Comparison of ENCODE assay signal across 8 cellular contexts in the genomic region with DNA sequence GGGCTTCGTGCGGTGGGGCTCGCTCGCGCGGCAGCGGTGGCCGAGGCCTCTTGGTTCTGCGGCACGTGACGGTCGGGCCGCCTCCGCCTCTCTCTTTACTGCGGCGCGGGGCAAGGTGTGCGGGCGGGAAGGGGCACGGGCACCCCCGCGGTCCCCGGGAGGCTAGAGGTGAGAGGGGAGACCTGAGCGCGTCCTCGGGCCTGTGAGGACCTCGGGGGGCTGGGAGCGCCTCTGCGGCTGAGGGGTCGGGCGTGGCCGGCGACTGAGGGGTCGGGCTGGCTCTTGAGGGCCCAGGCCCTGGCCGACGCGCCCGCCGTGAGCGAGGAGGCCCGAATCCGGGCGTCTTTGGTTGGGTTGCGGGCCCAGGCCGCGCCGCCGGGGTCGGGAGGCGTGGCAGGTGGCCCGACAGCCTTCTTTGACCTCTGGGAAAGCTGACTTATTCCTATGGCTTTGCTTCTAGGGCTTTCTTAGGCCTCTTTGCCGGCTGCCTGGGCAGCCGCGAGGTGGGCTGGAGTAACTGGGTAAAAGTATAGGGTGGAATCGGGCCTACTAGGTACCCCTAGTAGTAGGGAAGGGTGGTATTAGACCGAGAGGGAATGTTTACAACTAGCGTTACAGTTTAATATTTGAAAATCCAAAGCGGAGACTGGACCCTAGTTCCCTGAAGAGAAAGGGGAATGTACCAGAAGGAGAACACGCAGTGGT. TPM values are rescaled to one million over a fixed set of nuclear protein-coding genes. Genes with fewer than 3 reads are reported as not detected.
DNase-seq lines count a peak whose midpoint lies in the region; FAIRE-seq and TF ChIP-seq lines count a peak whose summit lies in the region.

A gene with protein sequence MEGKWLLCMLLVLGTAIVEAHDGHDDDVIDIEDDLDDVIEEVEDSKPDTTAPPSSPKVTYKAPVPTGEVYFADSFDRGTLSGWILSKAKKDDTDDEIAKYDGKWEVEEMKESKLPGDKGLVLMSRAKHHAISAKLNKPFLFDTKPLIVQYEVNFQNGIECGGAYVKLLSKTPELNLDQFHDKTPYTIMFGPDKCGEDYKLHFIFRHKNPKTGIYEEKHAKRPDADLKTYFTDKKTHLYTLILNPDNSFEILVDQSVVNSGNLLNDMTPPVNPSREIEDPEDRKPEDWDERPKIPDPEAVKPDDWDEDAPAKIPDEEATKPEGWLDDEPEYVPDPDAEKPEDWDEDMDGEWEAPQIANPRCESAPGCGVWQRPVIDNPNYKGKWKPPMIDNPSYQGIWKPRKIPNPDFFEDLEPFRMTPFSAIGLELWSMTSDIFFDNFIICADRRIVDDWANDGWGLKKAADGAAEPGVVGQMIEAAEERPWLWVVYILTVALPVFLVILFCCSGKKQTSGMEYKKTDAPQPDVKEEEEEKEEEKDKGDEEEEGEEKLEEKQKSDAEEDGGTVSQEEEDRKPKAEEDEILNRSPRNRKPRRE (plus strand): TSS at position 33 of the 705 bp plus-strand sequence. CDS start 6,715 bp downstream, outside the sequence.

- H3K4me1 ChIP-seq in OCI-LY3 (ENCODE audit: low read length) (peaks cover 12% of the 10 kb centered on the region), ectodermal cell (ENCODE audit: control insufficient read depth, insufficient read depth, low read length) (peaks cover 7% of the 10 kb centered on the region), mesodermal cell (ENCODE audit: control insufficient read depth, insufficient read depth, low read length, poor library complexity, severe bottlenecking) (peaks cover 4% of the 10 kb centered on the region), urinary bladder (ENCODE audit: insufficient read depth) (peaks cover 5% of the 10 kb centered on the region)

- 0 to 1% methylated on average over 59 of the region's 59 CpGs for WGBS in ectodermal cell, 2 experiments
- 0 to 1% methylated on average over 40 to 46 of the region's 59 CpGs for WGBS in mesodermal cell (ENCODE audit: insufficient coverage in 2 of 2), 2 experiments
- WGBS in urinary bladder, result under 1% methylated on average over 59 of the region's 59 CpGs

- H3K4me3 ChIP-seq in OCI-LY3 (ENCODE audit: low read length) (peak within 1 kb of the TSS; percentile 96), ectodermal cell (ENCODE audit: insufficient read depth, low read depth, low read length) (peak within 1 kb of the TSS; percentile 84), mesodermal cell (ENCODE audit: extremely low read depth, insufficient read depth, low read length, poor library complexity, severe bottlenecking) (peak within 1 kb of the TSS; percentile 99), urinary bladder (ENCODE audit: low read depth, low read length) (peak within 1 kb of the TSS; percentile 90)

- H3K9ac ChIP-seq in OCI-LY3 (ENCODE audit: low read length), result peak within 1 kb of the TSS; percentile 99

- H3K27me3 ChIP-seq in OCI-LY3 (ENCODE audit: low read depth, low read length) (no peaks in the 10 kb centered on the region), ectodermal cell (ENCODE audit: control insufficient read depth, insufficient read depth, low read length, poor library complexity, severe bottlenecking) (no peaks in the 10 kb centered on the region)

- in situ Hi-C loops in ACHN (cut with HindIII; ENCODE audit: low pct_ligation_motif_present, low pct_unique_long_range_greater_than_20kb, low sequenced_read_pairs), result no loop called here

- H3K4me2 ChIP-seq in OCI-LY3 (ENCODE audit: low read length), result peak within 1 kb of the TSS; percentile 85

- no peak for TF ChIP-seq CTCF in OCI-LY3 (IDR thresholded peaks at IDR 0.05; ENCODE audit: low read depth, low read length)

- no peak for FAIRE-seq in GM19239 (lab: Jason Lieb, UNC)

- DNase-seq in ACHN, result peak; percentile 27
- DNase-seq in GM19239 (ENCODE audit: insufficient read length, low spot score), result peak; percentile 92
- no peak for DNase-seq in SHP77 treated with DMSO at 0.1 percent for 48 hours (lab: John Stamatoyannopoulos, UW)
- DNase-seq in SKM-1 treated with dmso at 0.1 percent for 144 hours (lab: John Stamatoyannopoulos, UW; ENCODE audit: unreplicated experiment), result no peak

- H3K36me3 ChIP-seq in OCI-LY3 (replicated peaks; ENCODE audit: low read depth, low read length) (peaks cover 35% of the 10 kb centered on the region), ectodermal cell (ENCODE audit: control insufficient read depth, insufficient read depth, low read length) (peaks cover 20% of the 10 kb centered on the region), mesodermal cell (ENCODE audit: control insufficient read depth, insufficient read depth, low read length) (peaks cover 38% of the 10 kb centered on the region), urinary bladder (ENCODE audit: insufficient read depth) (no peaks in the 10 kb centered on the region)

- H4K20me1 ChIP-seq in OCI-LY3 (ENCODE audit: insufficient read depth, low read length), result peaks cover 33% of the 10 kb centered on the region

- peak within 1 kb of the TSS; percentile 75 for H2AFZ ChIP-seq in OCI-LY3 (ENCODE audit: low read depth, low read length)

- H3K27ac ChIP-seq in OCI-LY3 (ENCODE audit: low read length) (peak within 1 kb of the TSS; percentile 79), ectodermal cell (ENCODE audit: insufficient read depth, low read depth, low read length, poor library complexity, severe bottlenecking) (peak within 1 kb of the TSS; percentile 94), mesodermal cell (ENCODE audit: low read depth, low read length, severe bottlenecking) (peak within 1 kb of the TSS; percentile 99), urinary bladder (ENCODE audit: low read depth) (peak within 1 kb of the TSS; percentile 96)

- H3K9me3 ChIP-seq in OCI-LY3 (ENCODE audit: insufficient read depth, low read length) (no peaks in the 10 kb centered on the region), ectodermal cell (ENCODE audit: control insufficient read depth, low read length) (no peaks in the 10 kb centered on the region), mesodermal cell (ENCODE audit: control insufficient read depth, low read length) (no peaks in the 10 kb centered on the region)

- H3K79me2 ChIP-seq in OCI-LY3 (ENCODE audit: low read length), result peaks cover 66% of the 10 kb centered on the region

RNA-seq across cellular contexts. Expression of the gene that starts here (rescaled TPM):
- polyA plus RNA-seq in ectodermal cell (2013, experiment 1 of 4), result 296 TPM
- polyA plus RNA-seq in ectodermal cell (2013, experiment 2 of 4), result 266 TPM
- 187 TPM for polyA plus RNA-seq in ectodermal cell (2013, experiment 3 of 4)
- 202 TPM for polyA plus RNA-seq in ectodermal cell (2013, experiment 4 of 4)
- polyA plus RNA-seq in mesodermal cell (2013, experiment 1 of 2), result 326 TPM
- 321 TPM for polyA plus RNA-seq in mesodermal cell (2013, experiment 2 of 2)
- 422 TPM for total RNA-seq in urinary bladder
- 195 TPM for polyA plus RNA-seq in urinary bladder

Comparison
In these comparisons a context has a peak if more than half of its experiments do, and no peak if none do; other contexts are left out.
1. DNase-seq: peak in ACHN (single experiment) and GM19239 (single experiment); none in SHP77 treated with DMSO at 0.1 percent for 48 hours (single experiment) and SKM-1 treated with dmso at 0.1 percent for 144 hours (single experiment).
2. Peak in every context shown above with its lines, with median percentiles within 50 percentile points of each other: H3K27ac ChIP-seq and H3K4me3 ChIP-seq.